In the genomic region with DNA sequence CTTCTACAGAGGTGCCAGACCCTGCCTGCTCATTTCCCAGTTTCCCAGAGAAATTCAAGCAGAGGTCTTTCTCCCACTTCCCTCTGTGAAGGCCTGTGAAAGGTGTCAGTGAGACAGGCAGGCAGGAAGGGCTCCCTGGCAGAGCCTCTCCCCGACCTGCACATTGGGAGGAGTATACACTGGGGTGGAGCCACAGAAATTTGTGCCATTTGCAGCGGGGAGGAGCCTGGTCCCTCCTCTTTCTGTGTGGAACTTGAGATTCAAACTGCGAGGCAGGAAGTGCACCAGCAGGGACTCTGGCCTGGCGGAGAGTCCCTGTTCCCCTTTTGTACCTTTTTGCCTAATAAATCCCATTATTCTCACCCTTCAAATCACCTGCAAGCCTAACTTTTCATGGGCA, we compare ENCODE assay signal across 12 cellular contexts. TPM values are rescaled to one million over a fixed set of nuclear protein-coding genes. Genes with fewer than 3 reads are reported as not detected.
DNase-seq lines count a peak whose midpoint lies in the region; ATAC-seq and TF ChIP-seq lines count a peak whose summit lies in the region.
"Had no signal": no experiment of that assay in that cellular context is flagged by ENCODE, and none has a peak within 500 bp of the region (broad histone marks: within the 10 kb centered on the region; RNA-seq: fewer than 3 reads in every experiment).

No MANE protein-coding gene starts in this region.

- no peak overlapping the region for H3K27ac Mint-ChIP-seq in progenitor cell of endocrine pancreas
- H3K27ac Mint-ChIP-seq: nephron; stimulated activated naive B cell treated with anti-CD40 and anti-IgM and Interleukin-4, amounts not matched to agents 10 μg/mL and 1 μg/mL and 100 μg/mL, for 72 hours had no signal

- no peak for TF ChIP-seq CTCF in heart left ventricle (IDR thresholded peaks at IDR 0.05)
- TF ChIP-seq CTCF in progenitor cell of endocrine pancreas (IDR thresholded peaks at IDR 0.05; ENCODE audit: unreplicated experiment): no peak

- H3K27me3 ChIP-seq in heart left ventricle: no peaks in the 10 kb centered on the region

- peaks cover 3% of the 10 kb centered on the region for H3K4me1 Mint-ChIP-seq in progenitor cell of endocrine pancreas (ENCODE audit: low read depth)
- H3K4me1 Mint-ChIP-seq: nephron; stimulated activated naive B cell treated with anti-CD40 and anti-IgM and Interleukin-4, amounts not matched to agents 10 μg/mL and 1 μg/mL and 100 μg/mL, for 72 hours had no signal

- intact Hi-C loops in heart left ventricle (cut with DNase I) (loop anchor here in 1 of 10 donors (10.0 kb wide), 1 partner anchor 75 kb away; no protein-coding TSS in a partner anchor), cardiac septum (cut with DNase I) (no loop called here)

- WGBS in heart left ventricle, 4 donors: 49 to 57% (median 53%) methylated on average over 4 of the region's 4 CpGs

- no peak for TF ChIP-seq POLR2A in heart left ventricle (IDR thresholded peaks at IDR 0.05)

- H3K27ac ChIP-seq in heart left ventricle: no peak overlapping the region
- H3K27ac ChIP-seq: epithelial cell of prostate had no signal

- H3K9me3 Mint-ChIP-seq in progenitor cell of endocrine pancreas (ENCODE audit: low read depth): no peaks in the 10 kb centered on the region
- H3K9me3 Mint-ChIP-seq: nephron; stimulated activated naive B cell treated with anti-CD40 and anti-IgM and Interleukin-4, amounts not matched to agents 10 μg/mL and 1 μg/mL and 100 μg/mL, for 72 hours had no signal

- no peaks in the 10 kb centered on the region for H3K36me3 Mint-ChIP-seq in progenitor cell of endocrine pancreas (ENCODE audit: insufficient read depth)
- H3K36me3 Mint-ChIP-seq: stimulated activated naive B cell treated with anti-CD40 and anti-IgM and Interleukin-4, amounts not matched to agents 10 μg/mL and 1 μg/mL and 100 μg/mL, for 72 hours had no signal

- H3K36me3 ChIP-seq in heart left ventricle: no peaks in the 10 kb centered on the region

- peak; percentile 8 to 44 (median 18) for ATAC-seq in heart left ventricle
- peak; percentile 77 for ATAC-seq in HG03095 (IDR thresholded peaks at IDR 0.05; ENCODE audit: unreplicated experiment)

- no peak overlapping the region for H3K4me3 ChIP-seq in heart left ventricle

- DNase-seq in heart left ventricle (no peak), cardiac septum (ENCODE audit: low spot score) (no peak), UCSD-AML1 (lab: John Stamatoyannopoulos, UW; ENCODE audit: unreplicated experiment) (peak; percentile 33), ureter (ENCODE audit: low spot score) (peak; percentile 46), cerebellar nuclear complex (lab: John Stamatoyannopoulos, UW) (no peak), progenitor cell of endocrine pancreas (ENCODE audit: low spot score, unreplicated experiment) (no peak)
- DNase-seq in activated T-cell treated with anti-CD3 and anti-CD28 coated beads, Interleukin-2, amount 50 U/mL, for 48 hours: no peak
- DNase-seq: activated CD4-positive, alpha-beta T cell treated with anti-CD3 and anti-CD28 coated beads, Interleukin-2, amount 50 U/mL, for 1 hour; stimulated activated naive B cell treated with anti-CD40 and anti-IgM and Interleukin-4, amounts not matched to agents 10 μg/mL and 1 μg/mL and 100 μg/mL, for 72 hours had no signal

- peaks cover 16% of the 10 kb centered on the region for H3K27me3 Mint-ChIP-seq in progenitor cell of endocrine pancreas

- H3K4me3 Mint-ChIP-seq in progenitor cell of endocrine pancreas (ENCODE audit: low read depth): no peak overlapping the region
- H3K4me3 Mint-ChIP-seq: nephron; stimulated activated naive B cell treated with anti-CD40 and anti-IgM and Interleukin-4, amounts not matched to agents 10 μg/mL and 1 μg/mL and 100 μg/mL, for 72 hours had no signal

- H3K9me3 ChIP-seq in heart left ventricle: no peaks in the 10 kb centered on the region

- H3K4me1 ChIP-seq in heart left ventricle: peaks cover 0 to 4% (median 0%) of the 10 kb centered on the region in 12 donors

RNA-seq across cellular contexts. Expression of a gene that starts 54.6 kb away (rescaled TPM):
- total RNA-seq in heart left ventricle (under 1 TPM in 3 of 9 donors, not detected in 6; 0.19 to 0.28 (median 0.25) TPM), cardiac septum (not detected), ureter (not detected), progenitor cell of endocrine pancreas (not detected in 2 replicates)
- under 1 TPM; 0.03 to 0.08 TPM for polyA plus RNA-seq in heart left ventricle

Comparison
In these comparisons a context has a peak if more than half of its experiments do, and no peak if none do; other contexts are left out.
1. DNase-seq: peak in UCSD-AML1 (single experiment) and ureter (single experiment); none in heart left ventricle (0 of 5), cardiac septum (single experiment), activated T-cell treated with anti-CD3 and anti-CD28 coated beads, Interleukin-2, amount 50 U/mL, for 48 hours (0 of 2), cerebellar nuclear complex (0 of 2) and progenitor cell of endocrine pancreas (single experiment).